In the genomic region with DNA sequence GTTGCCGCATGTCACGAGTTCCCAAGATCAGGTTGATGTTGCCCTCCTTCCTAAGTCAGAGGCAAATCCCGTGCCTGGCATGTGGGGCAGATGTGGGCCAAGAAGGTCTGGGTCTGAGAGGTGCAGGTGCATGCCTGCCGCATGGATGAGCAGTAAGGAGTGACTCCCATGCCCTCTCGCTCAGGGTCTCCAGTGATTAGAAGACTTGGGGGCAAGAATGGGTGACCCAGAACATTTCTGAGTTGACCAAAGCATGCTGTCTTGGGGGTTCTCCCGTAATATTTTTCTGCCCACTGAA, we compare ENCODE assay signal across 22 cellular contexts.
"Had no signal": no experiment of that assay in that cellular context is flagged by ENCODE, and none has a peak within 500 bp of the region (broad histone marks: within the 10 kb centered on the region; RNA-seq: fewer than 3 reads in every experiment).

No MANE protein-coding gene starts in this region.

- H3K27me3 ChIP-seq: colonic mucosa, foreskin keratinocyte had no signal

- H3K36me3 ChIP-seq: colonic mucosa, esophagus squamous epithelium, heart left ventricle, lower lobe of right lung had no signal

- H3K9me3 ChIP-seq: colonic mucosa, esophagus squamous epithelium, heart left ventricle, lower lobe of right lung, mucosa of descending colon had no signal

- H3K27ac ChIP-seq: colonic mucosa, epithelial cell of prostate, esophagus squamous epithelium, foreskin keratinocyte, heart left ventricle, lower lobe of right lung had no signal

- H3K4me3 ChIP-seq: colonic mucosa, esophagus squamous epithelium, heart left ventricle, lower lobe of right lung, mucosa of descending colon had no signal

- FAIRE-seq: endometrium, frontal cortex, kidney had no signal

- ATAC-seq: effector memory CD8-positive, alpha-beta T cell; esophagus mucosa; foreskin keratinocyte; left colon had no signal

- DNase-seq: colonic mucosa; cortex of kidney; effector CD8-positive, alpha-beta T cell; effector memory CD8-positive, alpha-beta T cell; endodermal cell; esophagus squamous epithelium; foreskin keratinocyte; hypothalamus; immature natural killer cell; islet precursor cell; kidney glomerular epithelial cell; left colon; mesenchymal stem cell; naive B cell had no signal

- H3K4me1 ChIP-seq: colonic mucosa, esophagus squamous epithelium, foreskin keratinocyte, lower lobe of right lung had no signal
